ENCODE assay signal across 8 cellular contexts in genomic region chr9:92671323-92671722, GRCh38. TPM values are rescaled to one million over a fixed set of nuclear protein-coding genes. Genes with fewer than 3 reads are reported as not detected.
A peak's percentile ranks its signal among the peaks of the same experiment; 100 is the strongest.
DNase-seq lines count a peak whose midpoint lies in the region; ATAC-seq lines count a peak whose summit lies in the region.

No MANE protein-coding gene starts in this region.

- H3K27ac ChIP-seq in SJSA1 = peak overlapping the region; percentile 95

- ATAC-seq in esophagus mucosa (peak; percentile 41), HG02623 (IDR thresholded peaks at IDR 0.05; ENCODE audit: unreplicated experiment) (no peak)

- H3K9me3 ChIP-seq in SJSA1 (replicated peaks) (no peaks in the 10 kb centered on the region), neuron (ENCODE audit: low read length) (no peaks in the 10 kb centered on the region)

- peaks cover 20% of the 10 kb centered on the region for H3K36me3 ChIP-seq in SJSA1
- peaks cover 10% of the 10 kb centered on the region for H3K36me3 ChIP-seq in neuron (ENCODE audit: insufficient read depth, low read length)

- in situ Hi-C loops in G401 (cut with HindIII; ENCODE audit: low sequenced_read_pairs) = no loop called here

- H2AFZ ChIP-seq in neuron (ENCODE audit: low read depth, low read length) = no peak overlapping the region

- H3K27me3 ChIP-seq in SJSA1 (replicated peaks) (no peaks in the 10 kb centered on the region), neuron (ENCODE audit: insufficient read depth, low read length) (no peaks in the 10 kb centered on the region)

- H3K4me3 ChIP-seq in SJSA1 (peak overlapping the region; percentile 72), neuron (ENCODE audit: low read length) (peak overlapping the region; percentile 85)

- peaks cover 14% of the 10 kb centered on the region for H3K4me1 ChIP-seq in SJSA1 (replicated peaks)
- H3K4me1 ChIP-seq in neuron (ENCODE audit: insufficient read depth, low read length) = peaks cover 14% of the 10 kb centered on the region

- DNase-seq in activated CD4-positive, alpha-beta T cell treated with anti-CD3 and anti-CD28 coated beads for 48 hours = peak; percentile 21
- no peak for DNase-seq in activated CD4-positive, alpha-beta T cell treated with anti-CD3 and anti-CD28 coated beads, Interleukin-2, amount 50 U/mL, for 4 hours
- DNase-seq in SJSA1 (ENCODE audit: low read depth in 1 of 2, low spot score in 2 of 2) = peak; percentile 78 to 90
- DNase-seq in NOMO-1 treated with DMSO at 0.1 percent for 48 hours (lab: John Stamatoyannopoulos, UW; ENCODE audit: unreplicated experiment) = no peak
- no peak for DNase-seq in G401 (ENCODE audit: low spot score)

RNA-seq across cellular contexts. Expression of gene IPPK, which starts 1.4 kb away (rescaled TPM):
- 8.5 and 13.2 TPM in 2 replicates for total RNA-seq in SJSA1 (2014; rRNA removed; shearing (Covaris generic))
- total RNA-seq in esophagus mucosa = 37.6 TPM
- 11.1 and 15.9 TPM in 2 replicates for total RNA-seq in G401 (2014; rRNA removed; shearing (Covaris generic))

Comparison
In these comparisons a context has a peak if more than half of its experiments do, and no peak if none do; other contexts are left out.
1. DNase-seq: peak in activated CD4-positive, alpha-beta T cell treated with anti-CD3 and anti-CD28 coated beads for 48 hours (single experiment) and SJSA1 (2 of 2); none in activated CD4-positive, alpha-beta T cell treated with anti-CD3 and anti-CD28 coated beads, Interleukin-2, amount 50 U/mL, for 4 hours (0 of 2), NOMO-1 treated with DMSO at 0.1 percent for 48 hours (single experiment) and G401 (single experiment).